In genomic region chr11:3126207-3126865, GRCh38 we compare ENCODE assay signal across 12 cellular contexts. TPM values are rescaled to one million over a fixed set of nuclear protein-coding genes. Genes with fewer than 3 reads are reported as not detected.
DNase-seq lines count a peak whose midpoint lies in the region; ATAC-seq and TF ChIP-seq lines count a peak whose summit lies in the region.
"Had no signal": no experiment of that assay in that cellular context is flagged by ENCODE, and none has a peak within 500 bp of the region (broad histone marks: within the 10 kb centered on the region; RNA-seq: fewer than 3 reads in every experiment).

No MANE protein-coding gene starts in this region.

- in situ Hi-C loops in mammary epithelial cell (cut with MboI; ENCODE audit: low sequenced_read_pairs in 2 of 2), result no loop called here

- H3K4me3 ChIP-seq in LNCaP clone FGC (ENCODE audit: low read depth, low read length) (peak overlapping the region; percentile 58), mammary epithelial cell (replicated peaks in 1 of 3; ENCODE audit: insufficient read depth in 1 of 3, low read depth in 2 of 3, low read length in 3 of 3) (peak overlapping the region; percentile 2 to 47 (median 38)), stomach (no peak overlapping the region)
- H3K4me3 ChIP-seq: SJCRH30 had no signal

- H3K9ac ChIP-seq in mammary epithelial cell (ENCODE audit: insufficient read depth, low read length), result no peak overlapping the region

- no peaks in the 10 kb centered on the region for H3K27me3 Mint-ChIP-seq in activated T-cell treated with anti-CD3 and anti-CD28 coated beads, Interleukin-2, amount 50 U/mL, for 24 hours

- no peaks in the 10 kb centered on the region for H3K9me3 Mint-ChIP-seq in activated T-cell treated with anti-CD3 and anti-CD28 coated beads, Interleukin-2, amount 50 U/mL, for 24 hours

- CTCF ChIA-PET in mammary epithelial cell (lab: Charles Lee; ENCODE audit: low non-redundant PET), result no interaction called here

- H3K36me3 ChIP-seq in mammary epithelial cell (ENCODE audit: insufficient read depth, low read length), result peaks cover 4% of the 10 kb centered on the region
- H3K36me3 ChIP-seq in stomach, result peaks cover 6 to 45% (median 31%) of the 10 kb centered on the region in 4 donors
- H3K36me3 ChIP-seq: SJCRH30 had no signal

- TF ChIP-seq CTCF in LNCaP clone FGC (IDR thresholded peaks at IDR 0.05; ENCODE audit: control insufficient read depth, extremely low read depth, insufficient read depth), result no peak
- no peak for TF ChIP-seq CTCF in mammary epithelial cell (conservative IDR thresholded peaks at IDR 0.05 in 1 of 2, IDR thresholded peaks at IDR 0.05 in 1 of 2; ENCODE audit: extremely low read depth in 1 of 2, insufficient read depth in 1 of 2, low read depth in 1 of 2, low read length in 2 of 2)
- TF ChIP-seq CTCF in stomach (IDR thresholded peaks at IDR 0.05), result no peak

- TF ChIP-seq POLR2A in stomach (IDR thresholded peaks at IDR 0.05), result no peak

- ATAC-seq in left lobe of liver, result peak; percentile 6
- no peak for ATAC-seq in HG03175 (IDR thresholded peaks at IDR 0.05; ENCODE audit: unreplicated experiment)

- H4K20me1 ChIP-seq in mammary epithelial cell (ENCODE audit: insufficient read depth, low read length), result no peaks in the 10 kb centered on the region

- no peak overlapping the region for H3K4me3 Mint-ChIP-seq in activated T-cell treated with anti-CD3 and anti-CD28 coated beads, Interleukin-2, amount 50 U/mL, for 24 hours

- intact Hi-C loops in mammary epithelial cell (cut with micrococcal nuclease), result no loop called here
- intact Hi-C loops in stomach (cut with DNase I; ENCODE audit: low total_unique reads), result no loop called here

- H3K27ac ChIP-seq in mammary epithelial cell (ENCODE audit: insufficient read depth, low read depth, low read length), result peak overlapping the region; percentile 36
- peak overlapping the region; percentile 7 to 61 (median 44) for H3K27ac ChIP-seq in stomach
- H3K27ac ChIP-seq: SJCRH30 had no signal

- H3K27me3 ChIP-seq in mammary epithelial cell (ENCODE audit: insufficient read depth, low read length), result no peaks in the 10 kb centered on the region
- no peaks in the 10 kb centered on the region for H3K27me3 ChIP-seq in stomach
- H3K27me3 ChIP-seq: SJCRH30 had no signal

- 37% methylated on average over 15 of the region's 21 CpGs for WGBS in mammary epithelial cell (ENCODE audit: low coverage, missing lambda C conversion rate)
- WGBS in stomach, 5 donors, result 74 to 85% (median 80%) methylated on average over 16 to 21 of the region's 21 CpGs

- no peak for TF ChIP-seq EP300 in stomach (IDR thresholded peaks at IDR 0.05)

- H3K36me3 Mint-ChIP-seq in activated T-cell treated with anti-CD3 and anti-CD28 coated beads, Interleukin-2, amount 50 U/mL, for 24 hours (ENCODE audit: low read depth), result no peaks in the 10 kb centered on the region

- H2AFZ ChIP-seq in mammary epithelial cell (ENCODE audit: low read depth, low read length), result peak overlapping the region; percentile 57

- no peaks in the 10 kb centered on the region for H3K4me1 Mint-ChIP-seq in activated T-cell treated with anti-CD3 and anti-CD28 coated beads, Interleukin-2, amount 50 U/mL, for 24 hours (ENCODE audit: low read depth)

- DNase-seq in LNCaP clone FGC (ENCODE audit: low read depth) (peak; percentile 97), mammary epithelial cell (peak; percentile 47), left lobe of liver (ENCODE audit: low spot score) (no peak), stomach (no peak), NCI-H187 (lab: John Stamatoyannopoulos, UW) (no peak), AG20443 (ENCODE audit: low spot score) (no peak)
- no peak for DNase-seq in activated T-cell treated with anti-CD3 and anti-CD28 coated beads, Interleukin-2, amount 50 U/mL, for 24 hours
- DNase-seq: activated CD4-positive, alpha-beta T cell treated with anti-CD3 and anti-CD28 coated beads for 4 hours; activated gamma-delta T cell; COR-L47; SJCRH30 had no signal

- H3K9me3 ChIP-seq in mammary epithelial cell (replicated peaks; ENCODE audit: insufficient read depth, low read length) (no peaks in the 10 kb centered on the region), stomach (no peaks in the 10 kb centered on the region)
- H3K9me3 ChIP-seq: SJCRH30 had no signal

- H3K79me2 ChIP-seq in mammary epithelial cell (ENCODE audit: insufficient read depth, low read length), result peaks cover 9% of the 10 kb centered on the region

- peak overlapping the region; percentile 87 for H3K4me2 ChIP-seq in mammary epithelial cell (ENCODE audit: insufficient read depth, low read depth, low read length)

- H3K27ac Mint-ChIP-seq in activated T-cell treated with anti-CD3 and anti-CD28 coated beads, Interleukin-2, amount 50 U/mL, for 24 hours, result no peak overlapping the region

- TSS peak; percentile 46 for BruUV-seq in mammary epithelial cell (replicated peaks; lab: Mats Ljungman, UMichigan)

- dilution Hi-C loops in mammary epithelial cell (cut with HindIII; ENCODE audit: low sequenced_read_pairs), result loop anchor here (5.0 kb wide), 2 partner anchors 81 to 89 kb away; no protein-coding TSS in a partner anchor

- H3K4me1 ChIP-seq in mammary epithelial cell (ENCODE audit: insufficient read depth, low read length) (peaks cover 59% of the 10 kb centered on the region), stomach (peaks cover 10 to 55% (median 23%) of the 10 kb centered on the region in 4 donors)
- H3K4me1 ChIP-seq: SJCRH30 had no signal

RNA-seq across cellular contexts. Expression of gene OSBPL5, which starts 38.8 kb away (rescaled TPM):
- total RNA-seq in mammary epithelial cell (10 to 100 TPM; 24.8 to 35.7 TPM), left lobe of liver (3.6 TPM), stomach (100 to 1,000 TPM in 1 of 5 donors, 10 to 100 TPM in 4; 24.3 to 127 (median 38.2) TPM)
- polyA plus RNA-seq in mammary epithelial cell (16.2 TPM), stomach (10 to 100 TPM in 1 of 3 donors, 1 to 10 TPM in 2; 8.6 to 16.6 (median 9.2) TPM)
- 11.9 TPM for polyA minus RNA-seq in mammary epithelial cell

Comparison
In these comparisons a context has a peak if more than half of its experiments do, and no peak if none do; other contexts are left out.
1. DNase-seq: peak in LNCaP clone FGC (single experiment) and mammary epithelial cell (single experiment); none in left lobe of liver (single experiment), stomach (single experiment), NCI-H187 (0 of 2), activated T-cell treated with anti-CD3 and anti-CD28 coated beads, Interleukin-2, amount 50 U/mL, for 24 hours (single experiment) and AG20443 (single experiment).
2. H3K4me3 ChIP-seq: peak in LNCaP clone FGC (single experiment) and mammary epithelial cell (3 of 3); none in stomach (0 of 4).